In the genomic region with DNA sequence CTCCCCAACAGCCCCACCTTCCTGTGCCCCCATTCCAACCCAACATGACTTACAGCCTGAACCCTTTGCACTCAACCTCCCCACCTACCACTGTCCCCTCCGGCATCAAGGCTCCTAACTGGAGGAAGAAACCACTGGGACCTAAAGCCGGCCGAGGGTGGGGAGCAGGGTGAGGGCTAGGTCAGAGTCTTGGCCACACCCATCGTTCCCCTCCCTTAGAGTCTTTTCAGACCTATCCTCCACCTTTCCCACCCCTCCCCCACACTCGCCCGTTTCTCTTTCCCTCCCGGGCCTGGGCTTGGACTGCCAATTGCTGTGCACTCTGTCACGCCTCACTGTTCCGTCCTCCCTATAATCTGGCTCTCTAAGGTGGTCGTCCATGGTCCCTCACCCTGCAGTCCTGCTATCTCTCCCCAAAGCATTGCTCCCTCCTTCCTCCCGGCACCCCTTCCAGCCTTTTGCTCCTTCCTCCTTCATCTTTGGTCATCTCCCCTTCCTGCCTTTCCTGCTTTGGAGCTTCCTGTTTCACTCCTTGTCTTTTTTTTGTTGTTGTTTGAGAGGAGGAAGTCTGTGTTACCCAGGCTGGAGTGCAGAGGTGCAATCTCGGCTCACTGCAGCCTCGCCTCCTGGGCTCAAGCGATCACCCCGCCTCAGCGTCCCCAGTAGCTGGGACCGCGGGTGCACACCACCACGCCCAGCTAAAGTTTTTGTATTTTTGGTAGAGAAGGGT, we compare ENCODE assay signal across 8 cellular contexts. TPM values are rescaled to one million over a fixed set of nuclear protein-coding genes. Genes with fewer than 3 reads are reported as not detected.
DNase-seq lines count a peak whose midpoint lies in the region; ATAC-seq and TF ChIP-seq lines count a peak whose summit lies in the region.

No MANE protein-coding gene starts in this region.

- peak overlapping the region; percentile 22 to 100 (median 79); a peak in 21 of 22 replicates for H3K4me2 ChIP-seq in BLaER1 treated with 17β-estradiol and CSF1 and Interleukin-3, amounts not matched to agents 10 nM and 100 nM

- intact Hi-C loops in left lung (cut with DNase I) (no loop called here), upper lobe of right lung (cut with DNase I) (no loop called here)

- H3K27me3 ChIP-seq in BLaER1 treated with 17β-estradiol and CSF1 and Interleukin-3, amounts not matched to agents 10 nM and 100 nM: peaks cover 27 to 79% (median 70%) of the 10 kb centered on the region in 11 experiments
- H3K27me3 ChIP-seq in HUES48 (ENCODE audit: control insufficient read depth, insufficient read depth, low read length) (no peaks in the 10 kb centered on the region), adipocyte (replicated peaks; ENCODE audit: control insufficient read depth, insufficient read depth, low read length) (no peaks in the 10 kb centered on the region), left lung (peaks cover 10 to 58% of the 10 kb centered on the region in 2 donors), upper lobe of right lung (peaks cover 4% of the 10 kb centered on the region)

- peaks cover 22 to 27% (median 25%) of the 10 kb centered on the region in 11 experiments for H3K36me3 ChIP-seq in BLaER1 treated with 17β-estradiol and CSF1 and Interleukin-3, amounts not matched to agents 10 nM and 100 nM
- H3K36me3 ChIP-seq in HUES48 (ENCODE audit: control insufficient read depth, insufficient read depth, low read length) (peaks cover 18% of the 10 kb centered on the region), adipocyte (ENCODE audit: control insufficient read depth, insufficient read depth, low read length, severe bottlenecking) (peaks cover 13% of the 10 kb centered on the region), left lung (peaks cover 0 to 23% of the 10 kb centered on the region in 2 donors), upper lobe of right lung (peaks cover 8% of the 10 kb centered on the region)

- peak overlapping the region in 4 of 11 experiments; percentile 46 to 80 (median 63); a peak in 8 of 22 replicates for H3K9ac ChIP-seq in BLaER1 treated with 17β-estradiol and CSF1 and Interleukin-3, amounts not matched to agents 10 nM and 100 nM
- peak overlapping the region; percentile 51 for H3K9ac ChIP-seq in HUES48 (ENCODE audit: low read depth, low read length)
- H3K9ac ChIP-seq in adipocyte (ENCODE audit: low read length): peak overlapping the region; percentile 23

- in situ Hi-C loops in GM13976 (cut with MboI; ENCODE audit: low sequenced_read_pairs, unreplicated experiment): no loop called here

- H3K27ac ChIP-seq in BLaER1 treated with 17β-estradiol and CSF1 and Interleukin-3, amounts not matched to agents 10 nM and 100 nM: peak overlapping the region in 5 of 11 experiments; percentile 6 to 62 (median 52); a peak in 8 of 22 replicates
- H3K27ac ChIP-seq in HUES48 (ENCODE audit: low read depth, low read length) (peak overlapping the region; percentile 89), left lung (peak overlapping the region; percentile 46 to 88), upper lobe of right lung (peak overlapping the region; percentile 91)

- no peak for DNase-seq in adipocyte (ENCODE audit: low read depth)
- peak in 1 of 2 donors; percentile 81 for DNase-seq in left lung
- DNase-seq in upper lobe of right lung: peak; percentile 88
- DNase-seq in foreskin melanocyte: no peak
- DNase-seq in GM13976 (ENCODE audit: low spot score): no peak

- H3K9me3 ChIP-seq in BLaER1 treated with 17β-estradiol and CSF1 and Interleukin-3, amounts not matched to agents 10 nM and 100 nM (replicated peaks in 1 of 11): no peaks in the 10 kb centered on the region
- no peaks in the 10 kb centered on the region for H3K9me3 ChIP-seq in HUES48 (ENCODE audit: control insufficient read depth, insufficient read depth, low read length)
- H3K9me3 ChIP-seq in adipocyte (ENCODE audit: control insufficient read depth, low read length): no peaks in the 10 kb centered on the region
- no peaks in the 10 kb centered on the region for H3K9me3 ChIP-seq in left lung
- H3K9me3 ChIP-seq in upper lobe of right lung: no peaks in the 10 kb centered on the region

- peak overlapping the region in 8 of 10 experiments; percentile 10 to 62 (median 46); a peak in 14 of 20 replicates for H3K4me3 ChIP-seq in BLaER1 treated with 17β-estradiol and CSF1 and Interleukin-3, amounts not matched to agents 10 nM and 100 nM
- H3K4me3 ChIP-seq in HUES48 (ENCODE audit: low read depth, low read length) (peak overlapping the region; percentile 91), adipocyte (ENCODE audit: low read length) (peak overlapping the region; percentile 35), left lung (peak overlapping the region; percentile 56 to 59), upper lobe of right lung (peak overlapping the region; percentile 68)

- TF ChIP-seq CTCF in left lung (IDR thresholded peaks at IDR 0.05): no peak
- TF ChIP-seq CTCF in upper lobe of right lung (IDR thresholded peaks at IDR 0.05): no peak
- TF ChIP-seq CTCF in GM13976 (IDR thresholded peaks at IDR 0.05; ENCODE audit: borderline replicate concordance, control extremely low read depth, extremely low read depth, insufficient read depth, missing control alignments): no peak

- H3K4me1 ChIP-seq in BLaER1 treated with 17β-estradiol and CSF1 and Interleukin-3, amounts not matched to agents 10 nM and 100 nM: peaks cover 19 to 79% (median 47%) of the 10 kb centered on the region in 10 experiments
- H3K4me1 ChIP-seq in HUES48 (ENCODE audit: control insufficient read depth, insufficient read depth, low read length): peaks cover 14% of the 10 kb centered on the region; the same call in 1 of the 2 replicates
- H3K4me1 ChIP-seq in adipocyte (ENCODE audit: control insufficient read depth, insufficient read depth, low read length): peaks cover 47% of the 10 kb centered on the region
- H3K4me1 ChIP-seq in left lung: peaks cover 3 to 46% of the 10 kb centered on the region in 2 donors
- H3K4me1 ChIP-seq in upper lobe of right lung: peaks cover 25% of the 10 kb centered on the region

- ATAC-seq in left lung: peak; percentile 72
- ATAC-seq in upper lobe of right lung: peak; percentile 48
- ATAC-seq in GM18870 (IDR thresholded peaks at IDR 0.05; ENCODE audit: unreplicated experiment): no peak

- peaks cover 0 to 35% (median 24%) of the 10 kb centered on the region in 11 experiments; a peak in 15 of 22 replicates for H4K20me1 ChIP-seq in BLaER1 treated with 17β-estradiol and CSF1 and Interleukin-3, amounts not matched to agents 10 nM and 100 nM

RNA-seq across cellular contexts. Expression of gene CLDN7, which starts 1.0 kb away (rescaled TPM):
- 100 to 1,000 TPM; 187 to 197 TPM for total RNA-seq in left lung
- 117 TPM for total RNA-seq in upper lobe of right lung

RNA-seq across cellular contexts. Expression of gene ELP5, which starts 11.2 kb away (rescaled TPM):
- total RNA-seq in left lung: 10 to 100 TPM; 26.5 to 46.6 TPM
- total RNA-seq in upper lobe of right lung: 35.0 TPM

RNA-seq across cellular contexts. Expression of gene CTDNEP1, which starts 11.7 kb away (rescaled TPM):
- total RNA-seq in left lung (100 to 1,000 TPM; 134 to 171 TPM), upper lobe of right lung (141 TPM)

RNA-seq across cellular contexts. Expression of gene SLC2A4, which starts 18.3 kb away (rescaled TPM):
- total RNA-seq in left lung (under 1 TPM; 0.60 to 0.85 TPM), upper lobe of right lung (1.6 TPM)

RNA-seq across cellular contexts. Expression of gene GABARAP, which starts 21.0 kb away (rescaled TPM):
- 100 to 1,000 TPM; 545 to 559 TPM for total RNA-seq in left lung
- 547 TPM for total RNA-seq in upper lobe of right lung

Comparison
In these comparisons a context has a peak if more than half of its experiments do, and no peak if none do; other contexts are left out.
1. H3K4me3 ChIP-seq: peak in every context shown above with its lines; median percentile 91 in HUES48; 68 in upper lobe of right lung; 58 in left lung; 46 in BLaER1 treated with 17β-estradiol and CSF1 and Interleukin-3, amounts not matched to agents 10 nM and 100 nM; 35 in adipocyte.